ENCODE assay signal across 17 cellular contexts in the genomic region with DNA sequence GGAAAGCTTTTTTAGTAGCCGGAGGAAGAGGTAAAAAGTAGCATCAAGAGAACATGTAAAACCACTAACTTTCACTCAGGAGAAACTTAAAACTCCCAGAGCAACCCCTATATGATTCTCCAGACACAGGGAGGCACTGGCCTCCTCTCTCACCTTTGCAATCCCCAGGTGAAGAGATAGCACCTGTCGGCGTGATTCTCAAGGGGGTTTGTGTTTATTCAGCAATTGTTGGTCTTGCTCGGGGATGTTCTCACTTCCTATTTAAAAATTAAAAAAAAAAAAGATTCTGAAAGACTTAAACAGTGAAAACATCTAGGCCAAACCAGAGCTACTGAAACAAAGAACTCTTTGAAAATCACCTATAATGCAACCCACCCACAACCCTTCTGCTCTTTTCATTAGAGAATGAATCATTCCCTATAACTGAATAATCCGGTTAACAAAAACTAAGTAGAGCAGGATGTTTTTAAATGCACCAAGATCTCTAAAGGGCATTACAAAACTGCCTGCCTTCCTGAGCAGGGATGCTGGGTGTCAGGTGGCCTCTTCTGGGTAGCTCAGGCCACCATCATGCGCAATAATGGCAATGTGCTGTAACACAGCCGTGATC. TPM values are rescaled to one million over a fixed set of nuclear protein-coding genes. Genes with fewer than 3 reads are reported as not detected.
DNase-seq lines count a peak whose midpoint lies in the region; ATAC-seq and TF ChIP-seq lines count a peak whose summit lies in the region.
"Had no signal": no experiment of that assay in that cellular context is flagged by ENCODE, and none has a peak within 500 bp of the region (broad histone marks: within the 10 kb centered on the region; RNA-seq: fewer than 3 reads in every experiment).

No MANE protein-coding gene starts in this region.

- no peak overlapping the region for H3K4me3 ChIP-seq in ovary
- H3K4me3 ChIP-seq: PC-9 had no signal

- peak; percentile 3 for DNase-seq in NCI-H1436 (lab: John Stamatoyannopoulos, UW)
- no peak for DNase-seq in NCI-H1436 treated with DMSO at 0.1 percent for 48 hours (lab: John Stamatoyannopoulos, UW)
- peak; percentile 71 for DNase-seq in DMS53 (lab: John Stamatoyannopoulos, UW)
- peak; percentile 28 for DNase-seq in NCI-H345 treated with DMSO at 0.1 percent for 48 hours (lab: John Stamatoyannopoulos, UW; ENCODE audit: unreplicated experiment)
- DNase-seq in caudate nucleus (lab: John Stamatoyannopoulos, UW) = peak in 2 of 61 donors; percentile 7 to 37
- no peak for DNase-seq in putamen (ENCODE audit: low spot score)
- no peak for DNase-seq in ovary
- DNase-seq: CD8-positive, alpha-beta T cell; GDM1; HFFc6; KG1; NCI-H1048; NCI-H1694; PC-9 had no signal

- 74 to 85% (median 78%) methylated on average over 7 of the region's 7 CpGs for WGBS in ovary, 3 donors

- H3K27ac ChIP-seq in caudate nucleus (ENCODE audit: low read depth, low read length) (peak overlapping the region; percentile 2), ovary (no peak overlapping the region)
- H3K27ac ChIP-seq: 22Rv1, PC-9 had no signal

- TF ChIP-seq POLR2A in ovary (IDR thresholded peaks at IDR 0.05) = no peak

- no peak for ATAC-seq in GM19324 (IDR thresholded peaks at IDR 0.05; ENCODE audit: low FRiP score, unreplicated experiment)
- ATAC-seq: CD8-positive, alpha-beta T cell; HepG2 had no signal

- no peaks in the 10 kb centered on the region for H3K4me1 ChIP-seq in ovary (ENCODE audit: insufficient read depth)

- no peak for TF ChIP-seq CTCF in ovary (IDR thresholded peaks at IDR 0.05)

- intact Hi-C loops in ovary (cut with DNase I) = no loop called here

- TF ChIP-seq EP300 in ovary (IDR thresholded peaks at IDR 0.05) = no peak

- H3K9me3 ChIP-seq in ovary = no peaks in the 10 kb centered on the region

- H3K27me3 ChIP-seq in ovary = no peaks in the 10 kb centered on the region

- no peaks in the 10 kb centered on the region for H3K36me3 ChIP-seq in ovary

RNA-seq across cellular contexts. Expression of gene DHCR7, which starts 24.9 kb away (rescaled TPM):
- 100 to 1,000 TPM in 2 of 7 donors, 10 to 100 TPM in 5; 29.3 to 264 (median 51.1) TPM for total RNA-seq in ovary
- 10 to 100 TPM; 25.3 to 61.0 TPM for polyA plus RNA-seq in ovary

RNA-seq across cellular contexts. Expression of gene NADSYN1, which starts 29.7 kb away (rescaled TPM):
- total RNA-seq in ovary = 10 to 100 TPM; 30.8 to 69.0 (median 53.0) TPM
- 10 to 100 TPM; 33.6 to 40.6 TPM for polyA plus RNA-seq in ovary

Comparison
In these comparisons a context has a peak if more than half of its experiments do, and no peak if none do; other contexts are left out.
1. DNase-seq: peak in NCI-H1436 (single experiment), DMS53 (single experiment) and NCI-H345 treated with DMSO at 0.1 percent for 48 hours (single experiment); none in NCI-H1436 treated with DMSO at 0.1 percent for 48 hours (single experiment), putamen (single experiment) and ovary (0 of 5).